In genomic region chr17:10742431-10742830, GRCh38 we compare ENCODE assay signal across 31 cellular contexts. TPM values are rescaled to one million over a fixed set of nuclear protein-coding genes. Genes with fewer than 3 reads are reported as not detected.
"Had no signal": no experiment of that assay in that cellular context is flagged by ENCODE, and none has a peak within 500 bp of the region (broad histone marks: within the 10 kb centered on the region; RNA-seq: fewer than 3 reads in every experiment).

No MANE protein-coding gene starts in this region.

- H3K36me3 ChIP-seq: ascending aorta, breast epithelium, cardiac muscle cell, colonic mucosa, esophagus squamous epithelium, gastroesophageal sphincter had no signal

- H3K27ac Mint-ChIP-seq: activated CD4-positive, alpha-beta memory T cell treated with anti-CD3 and anti-CD28 coated beads, Interleukin-2, amount 10 ng/mL, durations not matched to agents 7 days and 5 days; activated CD4-positive, alpha-beta T cell treated with anti-CD3 and anti-CD28 coated beads for 36 hours; activated CD4-positive, alpha-beta T cell treated with anti-CD3 and anti-CD28 coated beads, Interleukin-2, amount 10 ng/mL, durations not matched to agents 24 days and 14 days; activated CD8-positive, alpha-beta memory T cell treated with anti-CD3 and anti-CD28 coated beads, Interleukin-2, amount 10 ng/mL, durations not matched to agents 7 days and 5 days; activated naive CD8-positive, alpha-beta T cell; activated T-helper 1 cell treated with anti-CD3 and anti-CD28 coated beads, Interleukin-12 subunit alpha, Interleukin-12 subunit beta, Interleukin-2, Interleukin-4 antibody, amounts not matched to agents 30 ng/mL and 10 ng/mL and 1 ng/mL, durations not matched to agents 14 hours and 24 hours and 36 hours; activated T-helper 2 cell treated with anti-CD3 and anti-CD28 coated beads, Interferon-gamma antibody, Interleukin-2, Interleukin-4, amounts not matched to agents 10 μg/mL and 5 μg/mL and 100 μg/mL, durations not matched to agents 14 hours and 24 hours and 36 hours; brain had no signal

- H3K27me3 Mint-ChIP-seq: activated CD8-positive, alpha-beta memory T cell treated with anti-CD3 and anti-CD28 coated beads, Interleukin-2, amount 10 ng/mL, durations not matched to agents 7 days and 5 days; activated naive CD8-positive, alpha-beta T cell had no signal

- H3K9me3 ChIP-seq: ascending aorta, breast epithelium, colonic mucosa, esophagus squamous epithelium, gastroesophageal sphincter had no signal

- H3K36me3 Mint-ChIP-seq: activated CD8-positive, alpha-beta memory T cell treated with anti-CD3 and anti-CD28 coated beads, Interleukin-2, amount 10 ng/mL, durations not matched to agents 7 days and 5 days; activated naive CD8-positive, alpha-beta T cell; brain had no signal

- H3K4me3 Mint-ChIP-seq: activated CD4-positive, alpha-beta memory T cell treated with anti-CD3 and anti-CD28 coated beads, Interleukin-2, amount 10 ng/mL, durations not matched to agents 7 days and 5 days; activated CD4-positive, alpha-beta T cell treated with anti-CD3 and anti-CD28 coated beads for 36 hours; activated CD4-positive, alpha-beta T cell treated with anti-CD3 and anti-CD28 coated beads, Interleukin-2, amount 10 ng/mL, durations not matched to agents 24 days and 14 days; activated CD8-positive, alpha-beta memory T cell treated with anti-CD3 and anti-CD28 coated beads, Interleukin-2, amount 10 ng/mL, durations not matched to agents 7 days and 5 days; activated naive CD8-positive, alpha-beta T cell; activated T-helper 1 cell treated with anti-CD3 and anti-CD28 coated beads, Interleukin-12 subunit alpha, Interleukin-12 subunit beta, Interleukin-2, Interleukin-4 antibody, amounts not matched to agents 30 ng/mL and 10 ng/mL and 1 ng/mL, durations not matched to agents 14 hours and 24 hours and 36 hours; brain had no signal

- H3K27ac ChIP-seq: cardiac muscle cell, colonic mucosa, epithelial cell of prostate had no signal

- H3K4me1 ChIP-seq: ascending aorta, breast epithelium had no signal

- FAIRE-seq: endometrium, endothelial cell of umbilical vein had no signal

- ATAC-seq: activated CD4-positive, alpha-beta T cell treated with anti-CD3 and anti-CD28 coated beads for 36 hours; activated CD8-positive, alpha-beta memory T cell treated with anti-CD3 and anti-CD28 coated beads, Interleukin-2, amount 10 ng/mL, durations not matched to agents 7 days and 5 days; gastroesophageal sphincter had no signal

- DNase-seq: activated CD4-positive, alpha-beta memory T cell treated with anti-CD3 and anti-CD28 coated beads, Interleukin-2, amount 10 ng/mL, durations not matched to agents 7 days and 5 days; activated CD4-positive, alpha-beta T cell treated with anti-CD3 and anti-CD28 coated beads for 36 hours; activated CD4-positive, alpha-beta T cell treated with anti-CD3 and anti-CD28 coated beads, Interleukin-2, amount 10 ng/mL, durations not matched to agents 24 days and 14 days; activated CD4-positive, CD25-positive, alpha-beta regulatory T cell; activated CD4-positive, CD25-positive, alpha-beta regulatory T cell treated with anti-CD3 and anti-CD28 coated beads, Interleukin-2, amount 50 U/mL, for 72 hours; activated CD8-positive, alpha-beta memory T cell treated with anti-CD3 and anti-CD28 coated beads, Interleukin-2, amount 10 ng/mL, durations not matched to agents 7 days and 5 days; activated CD8-positive, alpha-beta memory T cell treated with anti-CD3 and anti-CD28 coated beads, Interleukin-2, amount 50 U/mL, for 4 hours; activated effector memory CD4-positive, alpha-beta T cell treated with anti-CD3 and anti-CD28 coated beads, Interleukin-2, amount 50 U/mL, for 16 hours; activated naive CD4-positive, alpha-beta T cell treated with anti-CD3 and anti-CD28 coated beads, Interleukin-2, amount 50 U/mL, for 16 hours; activated naive CD4-positive, alpha-beta T cell treated with Interleukin-2 at 50 U/mL for 16 hours; activated T-cell treated with anti-CD3 and anti-CD28 coated beads, Interleukin-2, amount 50 U/mL, for 1 hour; activated T-cell treated with anti-CD3 and anti-CD28 coated beads, Interleukin-2, amount 50 U/mL, for 48 hours; central memory CD4-positive, alpha-beta T cell; cerebellar nuclear complex; colonic mucosa; effector CD8-positive, alpha-beta T cell; esophagus squamous epithelium; foreskin melanocyte; T-helper 1 cell; T-helper 2 cell had no signal

- H3K9me3 Mint-ChIP-seq: activated CD4-positive, alpha-beta memory T cell treated with anti-CD3 and anti-CD28 coated beads, Interleukin-2, amount 10 ng/mL, durations not matched to agents 7 days and 5 days; activated CD4-positive, alpha-beta T cell treated with anti-CD3 and anti-CD28 coated beads, Interleukin-2, amount 10 ng/mL, durations not matched to agents 24 days and 14 days; activated T-helper 1 cell treated with anti-CD3 and anti-CD28 coated beads, Interleukin-12 subunit alpha, Interleukin-12 subunit beta, Interleukin-2, Interleukin-4 antibody, amounts not matched to agents 30 ng/mL and 10 ng/mL and 1 ng/mL, durations not matched to agents 14 hours and 24 hours and 36 hours; activated T-helper 2 cell treated with anti-CD3 and anti-CD28 coated beads, Interferon-gamma antibody, Interleukin-2, Interleukin-4, amounts not matched to agents 10 μg/mL and 5 μg/mL and 100 μg/mL, durations not matched to agents 14 hours and 24 hours and 36 hours had no signal

- H3K27me3 ChIP-seq: ascending aorta, breast epithelium, cardiac muscle cell, colonic mucosa, esophagus squamous epithelium, gastroesophageal sphincter had no signal

- H3K4me3 ChIP-seq: ascending aorta, breast epithelium, cardiac muscle cell, colonic mucosa, esophagus squamous epithelium, gastroesophageal sphincter had no signal

RNA-seq across cellular contexts. Expression of gene ADPRM, which starts 45.0 kb away (rescaled TPM):
- total RNA-seq: ascending aorta had no signal
